In the genomic region with DNA sequence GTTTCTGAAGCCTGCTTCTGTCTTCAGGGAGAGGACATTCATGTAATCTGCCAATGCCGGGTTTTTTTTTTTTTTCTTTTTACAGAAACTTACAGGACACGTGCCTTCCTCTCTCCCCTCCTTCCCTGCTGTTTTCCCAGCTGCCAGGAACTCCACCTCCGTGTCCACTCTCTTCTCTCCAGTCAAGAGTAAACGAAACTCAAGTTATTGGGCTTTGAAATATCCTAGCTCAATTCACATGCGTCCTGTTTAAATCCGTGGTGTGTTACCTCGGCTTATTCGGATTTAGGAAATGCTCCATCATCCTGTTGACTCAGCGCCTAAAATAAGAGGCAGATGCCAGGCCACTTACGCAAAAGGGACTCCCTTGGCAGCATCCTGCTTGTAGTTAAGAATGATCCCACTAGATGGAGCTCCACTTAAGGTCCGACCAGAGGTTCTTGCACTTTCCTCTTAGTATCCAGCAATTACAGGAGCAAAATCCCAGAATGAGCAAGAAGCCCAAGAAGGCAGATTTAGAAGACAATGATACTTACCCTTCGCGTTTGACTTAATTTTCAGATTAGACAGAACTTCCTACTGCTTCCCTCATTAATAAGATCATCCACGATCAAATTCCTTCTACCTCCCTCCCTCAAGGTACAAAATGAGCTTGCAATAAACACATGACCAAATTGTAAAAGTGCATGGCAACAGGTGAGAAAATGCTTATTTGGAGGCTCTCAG, we compare ENCODE assay signal across 9 cellular contexts.
DNase-seq lines count a peak whose midpoint lies in the region; ATAC-seq and TF ChIP-seq lines count a peak whose summit lies in the region.
"Had no signal": no experiment of that assay in that cellular context is flagged by ENCODE, and none has a peak within 500 bp of the region (broad histone marks: within the 10 kb centered on the region; RNA-seq: fewer than 3 reads in every experiment).

No MANE protein-coding gene starts in this region.

- H3K4me1 Mint-ChIP-seq in Caco-2 (ENCODE audit: low read depth, unreplicated experiment) = peaks cover 22% of the 10 kb centered on the region

- H3K9ac ChIP-seq in parathyroid adenoma = no peak overlapping the region

- H3K4me1 ChIP-seq in Caco-2 (no peaks in the 10 kb centered on the region), heart right ventricle (peaks cover 2 to 32% (median 14%) of the 10 kb centered on the region in 9 donors), parathyroid adenoma (peaks cover 4% of the 10 kb centered on the region)

- no peaks in the 10 kb centered on the region for H3K79me2 ChIP-seq in parathyroid adenoma

- H3K4me3 ChIP-seq in Caco-2 (ENCODE audit: low read depth, low read length) (peak overlapping the region; percentile 30), heart right ventricle (peak overlapping the region in 9 of 10 donors; percentile 14 to 50 (median 38)), parathyroid adenoma (ENCODE audit: low read depth, low read length) (peak overlapping the region; percentile 57)

- no peaks in the 10 kb centered on the region for H3K9me3 ChIP-seq in Caco-2
- peaks cover 0 to 10% (median 0%) of the 10 kb centered on the region in 11 donors for H3K9me3 ChIP-seq in heart right ventricle
- no peaks in the 10 kb centered on the region for H3K9me3 ChIP-seq in parathyroid adenoma (ENCODE audit: control insufficient read depth, low read length)

- no peak overlapping the region for H3K27ac Mint-ChIP-seq in Caco-2 (ENCODE audit: unreplicated experiment)

- peak overlapping the region; percentile 66 for H3K4me3 Mint-ChIP-seq in Caco-2 (ENCODE audit: unreplicated experiment)
- H3K4me3 Mint-ChIP-seq: central memory CD8-positive, alpha-beta T cell had no signal

- no peaks in the 10 kb centered on the region for H3K36me3 ChIP-seq in Caco-2 (ENCODE audit: control insufficient read depth, insufficient read depth, low read length)
- H3K36me3 ChIP-seq in heart right ventricle = no peaks in the 10 kb centered on the region
- no peaks in the 10 kb centered on the region for H3K36me3 ChIP-seq in parathyroid adenoma (ENCODE audit: control insufficient read depth, insufficient read depth, low read length)

- peaks cover 9% of the 10 kb centered on the region for H3K9me3 Mint-ChIP-seq in Caco-2 (ENCODE audit: unreplicated experiment)
- H3K9me3 Mint-ChIP-seq: central memory CD8-positive, alpha-beta T cell had no signal

- peak overlapping the region; percentile 72 for H2AFZ ChIP-seq in parathyroid adenoma

- intact Hi-C loops in Caco-2 (cut with micrococcal nuclease; ENCODE audit: unreplicated experiment) = loop anchor here (1.0 to 2.0 kb wide), 4 partner anchors 97 to 159 kb away; no protein-coding TSS in a partner anchor
- intact Hi-C loops in heart right ventricle (cut with DNase I) = loop anchor here (1.0 to 5.0 kb wide), 11 partner anchors 92 to 557 kb away; a partner anchor contains a TSS

- POLR2A ChIA-PET in Caco-2 (lab: Charles Lee) = no interaction called here

- TF ChIP-seq CTCF in Caco-2 (IDR thresholded peaks at IDR 0.05; ENCODE audit: insufficient read depth in 1 of 2, low read depth in 1 of 2, low read length in 1 of 2, severe bottlenecking in 1 of 2, unreplicated experiment in 1 of 2) (peak; percentile 37 to 44), heart right ventricle (IDR thresholded peaks at IDR 0.05) (peak; percentile 67 to 90 (median 86)), parathyroid adenoma (IDR thresholded peaks at IDR 0.05) (peak; percentile 86)

- WGBS in heart right ventricle, 2 donors = 4% methylated on average over 14 of the region's 14 CpGs

- peaks cover 2% of the 10 kb centered on the region for H3K27me3 Mint-ChIP-seq in Caco-2 (ENCODE audit: insufficient read depth, unreplicated experiment)

- H3K4me2 ChIP-seq in parathyroid adenoma (ENCODE audit: low read length) = peak overlapping the region; percentile 83

- H3K27ac ChIP-seq in angular gyrus (ENCODE audit: low read depth, low read length) (peak overlapping the region; percentile 41), heart right ventricle (peak overlapping the region; percentile 43 to 92 (median 87)), parathyroid adenoma (peak overlapping the region; percentile 46)

- peak; percentile 55 to 72 for DNase-seq in Caco-2
- DNase-seq in HCEC 1CT = peak; percentile 96
- DNase-seq in NCI-H146 treated with DMSO at 0.1 percent for 48 hours (lab: John Stamatoyannopoulos, UW; ENCODE audit: unreplicated experiment) = peak; percentile 96
- peak; percentile 36 for DNase-seq in T follicular helper cell (ENCODE audit: low read depth)
- DNase-seq in heart right ventricle = peak in 1 of 2 donors; percentile 94

- H3K27me3 ChIP-seq in Caco-2 (replicated peaks; ENCODE audit: control insufficient read depth, insufficient read depth, low read length) (no peaks in the 10 kb centered on the region), heart right ventricle (no peaks in the 10 kb centered on the region), parathyroid adenoma (ENCODE audit: control insufficient read depth, insufficient read depth, low read length) (no peaks in the 10 kb centered on the region)

- ATAC-seq in heart right ventricle = peak; percentile 90 to 95 (median 94)
- no peak for ATAC-seq in HG03135 (IDR thresholded peaks at IDR 0.05; ENCODE audit: unreplicated experiment)

- no TSS peak for BruUV-seq in Caco-2 (replicated peaks; lab: Mats Ljungman, UMichigan)

- CTCF ChIA-PET in Caco-2 (lab: Charles Lee) = interaction anchor here (0.5 to 1.1 kb wide), 5 partner anchors 25 to 158 kb away, joined by 3 to 6 read pairs (median 5); no protein-coding TSS in a partner anchor

- no peaks in the 10 kb centered on the region for H3K36me3 Mint-ChIP-seq in Caco-2 (ENCODE audit: insufficient read depth, unreplicated experiment)
